ENCODE assay signal across 8 cellular contexts in the genomic region with DNA sequence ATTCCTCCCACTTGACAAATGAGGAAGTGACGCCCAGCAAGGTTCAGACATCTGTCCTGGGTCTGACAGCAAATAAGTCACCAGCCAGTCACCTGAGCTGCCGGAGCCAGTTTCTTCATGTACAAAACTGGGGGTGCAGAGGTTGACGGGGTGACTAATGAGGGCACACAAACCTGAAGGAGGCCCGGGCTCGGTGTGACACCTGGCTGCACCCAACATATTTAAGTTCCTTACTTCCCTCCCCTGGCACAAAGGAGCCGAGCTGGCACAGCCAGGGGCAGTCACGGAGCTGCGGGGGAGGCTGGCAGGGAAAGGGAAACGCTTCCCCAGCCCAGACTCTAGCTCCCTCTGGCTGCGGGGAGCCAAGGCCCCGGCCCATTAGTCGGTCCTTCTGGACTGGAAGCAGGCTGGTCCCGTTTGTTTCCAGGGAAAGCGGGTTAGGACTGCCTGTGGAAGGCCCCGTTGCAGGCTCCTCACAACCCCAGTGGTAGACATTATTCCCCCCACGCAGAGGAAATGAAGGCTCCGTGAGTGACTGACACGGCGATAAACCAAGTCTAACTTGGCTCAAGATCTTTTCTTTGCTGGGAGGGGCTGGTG. TPM values are rescaled to one million over a fixed set of nuclear protein-coding genes. Genes with fewer than 3 reads are reported as not detected.
DNase-seq lines count a peak whose midpoint lies in the region; ATAC-seq and TF ChIP-seq lines count a peak whose summit lies in the region.

No MANE protein-coding gene starts in this region.

- in situ Hi-C loops in Caki2 (cut with HindIII; ENCODE audit: low pct_unique_long_range_greater_than_20kb, low sequenced_read_pairs), result no loop called here

- peak; percentile 65 for TF ChIP-seq CTCF in cardiac fibroblast (IDR thresholded peaks at IDR 0.05; ENCODE audit: low read depth, low read length)

- ATAC-seq in HG02759 (IDR thresholded peaks at IDR 0.05; ENCODE audit: unreplicated experiment) (no peak), HG03521 (IDR thresholded peaks at IDR 0.05; ENCODE audit: unreplicated experiment) (no peak)

- peak; percentile 37 for DNase-seq in Caki2 (ENCODE audit: low read depth)
- DNase-seq in HT-29 (ENCODE audit: low spot score), result peak; percentile 88
- peak in 3 of 5 donors; percentile 16 to 41 (median 22) for DNase-seq in T-helper 1 cell
- DNase-seq in cardiac fibroblast (ENCODE audit: low read depth in 2 of 2), result peak; percentile 48 to 66
- peak; percentile 82 for DNase-seq in kidney tubule cell (ENCODE audit: low spot score)
- peak; percentile 23 to 35 for DNase-seq in stimulated activated CD4-positive, alpha-beta T cell treated with anti-CD3 and anti-CD28 coated beads, Interleukin-1b, Interleukin-23, amount 100 ng/mL, for 4 hours (ENCODE audit: low read depth in 2 of 2)

- peak overlapping the region; percentile 63 to 68 for H3K4me3 ChIP-seq in cardiac fibroblast (replicated peaks in 1 of 2; ENCODE audit: low read depth in 2 of 2, low read length in 2 of 2)

RNA-seq across cellular contexts. Expression of a gene that starts 2.3 kb away (rescaled TPM):
- not detected in 2 replicates for total RNA-seq in Caki2 (2014; rRNA removed; shearing (Covaris generic); ENCODE audit: low replicate concordance)
- 0.68 and 1.0 TPM in 2 replicates for total RNA-seq in HT-29 (2014; rRNA removed; shearing (Covaris generic))

Comparison
In these comparisons a context has a peak if more than half of its experiments do, and no peak if none do; other contexts are left out.
1. DNase-seq: peak in every context shown above with its lines; median percentile 88 in HT-29; 82 in kidney tubule cell; 57 in cardiac fibroblast; 37 in Caki2; 29 in stimulated activated CD4-positive, alpha-beta T cell treated with anti-CD3 and anti-CD28 coated beads, Interleukin-1b, Interleukin-23, amount 100 ng/mL, for 4 hours; 22 in T-helper 1 cell.